Comparison of ENCODE assay signal across 8 cellular contexts in the genomic region with DNA sequence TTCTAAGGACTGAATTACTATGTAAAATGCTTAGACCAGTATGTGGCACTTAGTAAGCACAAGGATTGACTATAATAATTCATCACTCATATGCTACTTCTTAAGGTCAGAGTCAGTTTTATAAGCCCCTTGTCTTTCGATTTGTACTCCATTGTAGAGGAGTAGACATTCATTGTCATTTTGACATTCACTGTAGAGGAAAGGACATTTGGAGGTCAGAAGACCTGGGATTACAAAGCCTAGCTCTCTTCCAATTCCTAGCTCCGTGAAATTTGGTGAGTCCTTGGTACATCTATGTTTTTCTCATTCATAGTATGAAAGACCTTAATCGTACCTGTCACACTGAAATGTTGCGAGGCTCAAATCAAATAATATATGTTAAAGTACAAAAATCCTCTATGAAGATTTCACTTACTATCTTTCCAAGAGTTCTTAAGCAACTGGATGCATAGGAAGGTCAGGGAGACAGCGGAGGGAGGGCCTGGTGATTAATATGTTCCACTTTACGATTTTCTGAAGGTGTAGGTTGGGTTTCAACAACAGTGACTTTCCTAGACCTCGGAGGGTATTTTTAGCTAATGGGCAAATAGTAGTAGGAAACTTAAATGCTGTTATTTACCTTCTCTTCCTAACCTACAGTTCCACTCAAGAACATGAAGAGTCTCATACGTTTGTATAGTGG. TPM values are rescaled to one million over a fixed set of nuclear protein-coding genes. Genes with fewer than 3 reads are reported as not detected.
A peak's percentile ranks its signal among the peaks of the same experiment; 100 is the strongest.
DNase-seq lines count a peak whose midpoint lies in the region; ATAC-seq and TF ChIP-seq lines count a peak whose summit lies in the region.

No MANE protein-coding gene starts in this region.

- H3K9ac ChIP-seq in DND-41 (ENCODE audit: low read depth, low read length): peak overlapping the region; percentile 89
- peak overlapping the region; percentile 97 for H3K9ac ChIP-seq in MM.1S (ENCODE audit: low read length)
- peak overlapping the region; percentile 97 for H3K9ac ChIP-seq in neural progenitor cell

- H3K4me2 ChIP-seq in DND-41 (ENCODE audit: insufficient read depth, low read length) (peak overlapping the region; percentile 93), MM.1S (ENCODE audit: low read depth, low read length) (peak overlapping the region; percentile 60), neural progenitor cell (peak overlapping the region; percentile 98)

- H3K9me3 ChIP-seq in DND-41 (ENCODE audit: insufficient read depth, low read length, severe bottlenecking): no peaks in the 10 kb centered on the region
- no peaks in the 10 kb centered on the region for H3K9me3 ChIP-seq in MM.1S (replicated peaks; ENCODE audit: insufficient read depth, low read length)
- no peaks in the 10 kb centered on the region for H3K9me3 ChIP-seq in effector memory CD4-positive, alpha-beta T cell (ENCODE audit: control insufficient read depth, low read length)
- H3K9me3 ChIP-seq in neural progenitor cell (ENCODE audit: low read depth): no peaks in the 10 kb centered on the region

- H3K9me2 ChIP-seq in MM.1S (replicated peaks; ENCODE audit: insufficient read depth, low read length): no peaks in the 10 kb centered on the region

- peaks cover 57% of the 10 kb centered on the region for H3K79me2 ChIP-seq in DND-41 (ENCODE audit: insufficient read depth, low read length)
- peaks cover 54% of the 10 kb centered on the region for H3K79me2 ChIP-seq in MM.1S (ENCODE audit: low read length)
- H3K79me2 ChIP-seq in neural progenitor cell (ENCODE audit: low read depth): peaks cover 66% of the 10 kb centered on the region

- H3K4me1 ChIP-seq in DND-41 (ENCODE audit: insufficient read depth, low read length) (peaks cover 33% of the 10 kb centered on the region), MM.1S (ENCODE audit: low read length) (peaks cover 6% of the 10 kb centered on the region; the same call in 1 of the 2 replicates), neural progenitor cell (peaks cover 29% of the 10 kb centered on the region)
- peaks cover 11% of the 10 kb centered on the region for H3K4me1 ChIP-seq in effector memory CD4-positive, alpha-beta T cell (ENCODE audit: control insufficient read depth, insufficient read depth, low read length, poor library complexity, severe bottlenecking)

- H3K36me3 ChIP-seq in DND-41 (ENCODE audit: insufficient read depth, low read length) (peaks cover 19% of the 10 kb centered on the region), MM.1S (replicated peaks; ENCODE audit: insufficient read depth, low read length) (peaks cover 2% of the 10 kb centered on the region; the same call in 1 of the 2 replicates), neural progenitor cell (peaks cover 14% of the 10 kb centered on the region)
- H3K36me3 ChIP-seq in effector memory CD4-positive, alpha-beta T cell (ENCODE audit: control insufficient read depth, insufficient read depth, low read length): peaks cover 9% of the 10 kb centered on the region

- H3K4me3 ChIP-seq in DND-41 (ENCODE audit: low read depth in 1 of 2, low read length in 2 of 2): peak overlapping the region; percentile 79 to 85
- H3K4me3 ChIP-seq in MM.1S (ENCODE audit: low read length): peak overlapping the region; percentile 96
- peak overlapping the region; percentile 99 for H3K4me3 ChIP-seq in effector memory CD4-positive, alpha-beta T cell (ENCODE audit: insufficient read depth, low read depth, low read length, poor library complexity, severe bottlenecking)
- H3K4me3 ChIP-seq in neural progenitor cell: peak overlapping the region; percentile 95

- H2AFZ ChIP-seq in DND-41 (ENCODE audit: low read depth, low read length): peak overlapping the region; percentile 94
- H2AFZ ChIP-seq in MM.1S (ENCODE audit: low read length): no peak overlapping the region
- no peak overlapping the region for H2AFZ ChIP-seq in neural progenitor cell (replicated peaks)

- H3K4me1 Mint-ChIP-seq in neural progenitor cell: peaks cover 32% of the 10 kb centered on the region

- peak overlapping the region; percentile 93 for H3K4me3 Mint-ChIP-seq in neural progenitor cell

- H3K27ac Mint-ChIP-seq in neural progenitor cell: peak overlapping the region; percentile 98

- DNase-seq in DND-41: no peak
- no peak for DNase-seq in MM.1S
- DNase-seq in effector memory CD4-positive, alpha-beta T cell: no peak
- no peak for DNase-seq in neural progenitor cell (ENCODE audit: low spot score)
- no peak for DNase-seq in NCI-H1694 treated with DMSO at 0.1 percent for 48 hours (lab: John Stamatoyannopoulos, UW)
- DNase-seq in NCI-H128 (lab: John Stamatoyannopoulos, UW; ENCODE audit: unreplicated experiment): no peak
- DNase-seq in NCI-H226: no peak

- ATAC-seq in DND-41 (ENCODE audit: insufficient read depth, low read depth) (no peak), GM21529 (IDR thresholded peaks at IDR 0.05; ENCODE audit: unreplicated experiment) (no peak)

- peaks cover 18% of the 10 kb centered on the region for H4K20me1 ChIP-seq in DND-41 (ENCODE audit: insufficient read depth, low read length)
- no peaks in the 10 kb centered on the region for H4K20me1 ChIP-seq in MM.1S (ENCODE audit: insufficient read depth, low read length)
- peaks cover 3% of the 10 kb centered on the region for H4K20me1 ChIP-seq in neural progenitor cell (ENCODE audit: low read depth)

- peaks cover 18% of the 10 kb centered on the region for H3K36me3 Mint-ChIP-seq in neural progenitor cell

- H3F3A ChIP-seq in MM.1S (ENCODE audit: insufficient read depth, low read length) (peaks cover 5% of the 10 kb centered on the region; the same call in 1 of the 2 replicates), neural progenitor cell (ENCODE audit: low read depth) (peaks cover 20% of the 10 kb centered on the region)

- TF ChIP-seq CTCF in DND-41 (IDR thresholded peaks at IDR 0.05; ENCODE audit: borderline replicate concordance, extremely low read depth, low read length, poor library complexity, severe bottlenecking) (no peak), MM.1S (IDR thresholded peaks at IDR 0.05; ENCODE audit: low read length) (no peak), neural progenitor cell (IDR thresholded peaks at IDR 0.05) (no peak)

- H3K9me3 Mint-ChIP-seq in neural progenitor cell: no peaks in the 10 kb centered on the region

- H3K27ac ChIP-seq in DND-41 (ENCODE audit: low read length): peak overlapping the region; percentile 96
- no peak overlapping the region for H3K27ac ChIP-seq in MM.1S (ENCODE audit: low read length)
- H3K27ac ChIP-seq in effector memory CD4-positive, alpha-beta T cell (ENCODE audit: insufficient read depth, low read length, poor library complexity, severe bottlenecking): peak overlapping the region; percentile 93
- no peak overlapping the region for H3K27ac ChIP-seq in neural progenitor cell

- H3K27me3 Mint-ChIP-seq in neural progenitor cell (ENCODE audit: insufficient read depth, low read depth): no peaks in the 10 kb centered on the region

- H3K27me3 ChIP-seq in DND-41 (ENCODE audit: insufficient read depth, low read length, poor library complexity): no peaks in the 10 kb centered on the region
- no peaks in the 10 kb centered on the region for H3K27me3 ChIP-seq in MM.1S (replicated peaks; ENCODE audit: insufficient read depth, low read length)
- no peaks in the 10 kb centered on the region for H3K27me3 ChIP-seq in effector memory CD4-positive, alpha-beta T cell (replicated peaks; ENCODE audit: control insufficient read depth, insufficient read depth, low read length, poor library complexity, severe bottlenecking)
- no peaks in the 10 kb centered on the region for H3K27me3 ChIP-seq in neural progenitor cell

RNA-seq across cellular contexts. Expression of a gene that starts 1.4 kb away (rescaled TPM):
- total RNA-seq in neural progenitor cell (ENCODE audit: low replicate concordance): 76.8 and 92.0 TPM in 2 replicates

Comparison
In these comparisons a context has a peak if more than half of its experiments do, and no peak if none do; other contexts are left out.
1. H3K27ac ChIP-seq: peak in DND-41 (single experiment) and effector memory CD4-positive, alpha-beta T cell (single experiment); none in MM.1S (single experiment) and neural progenitor cell (single experiment).
2. Peak in every context shown above with its lines, with median percentiles within 50 percentile points of each other: H3K4me2 ChIP-seq, H3K4me3 ChIP-seq and H3K9ac ChIP-seq.